8 cellular contexts compared by ENCODE assay signal in genomic region chr1:7771673-7772299, GRCh38. TPM values are rescaled to one million over a fixed set of nuclear protein-coding genes. Genes with fewer than 3 reads are reported as not detected.
DNase-seq lines count a peak whose midpoint lies in the region; ATAC-seq, FAIRE-seq and TF ChIP-seq lines count a peak whose summit lies in the region.

No MANE protein-coding gene starts in this region.

- TF ChIP-seq CTCF in AG04450 (IDR thresholded peaks at IDR 0.05; ENCODE audit: low read depth, low read length), result no peak
- no peak for TF ChIP-seq CTCF in WERI-Rb-1 (IDR thresholded peaks at IDR 0.05; ENCODE audit: low read depth, low read length)
- TF ChIP-seq CTCF in glutamatergic neuron (IDR thresholded peaks at IDR 0.05; ENCODE audit: partially characterized antibody, unreplicated experiment), result no peak

- DNase-seq in AG04450 (ENCODE audit: low read depth, low spot score) (no peak), WERI-Rb-1 (no peak), glutamatergic neuron (no peak), frontal cortex (ENCODE audit: low spot score in 2 of 2) (no peak)

- H3K4me3 ChIP-seq in AG04450 (ENCODE audit: low read depth, low read length) (peak overlapping the region; percentile 85), WERI-Rb-1 (ENCODE audit: low read depth, low read length) (peak overlapping the region; percentile 88), skin epidermis (peak overlapping the region; percentile 67 to 100 (median 88))

- peak overlapping the region; percentile 40 for H3K27ac ChIP-seq in AG04450 (ENCODE audit: low read depth, low read length)
- peak overlapping the region; percentile 68 for H3K27ac ChIP-seq in WERI-Rb-1
- H3K27ac ChIP-seq in skin epidermis, result peak overlapping the region; percentile 67 to 99 (median 92)

- H3K9me3 ChIP-seq in AG04450 (ENCODE audit: control insufficient read depth, insufficient read depth, low read length), result no peaks in the 10 kb centered on the region; the same call in 1 of the 2 replicates
- H3K9me3 ChIP-seq in WERI-Rb-1 (ENCODE audit: severe bottlenecking), result no peaks in the 10 kb centered on the region

- H3K36me3 Mint-ChIP-seq in glutamatergic neuron (ENCODE audit: unreplicated experiment), result no peaks in the 10 kb centered on the region

- POLR2A ChIA-PET in AG04450 (lab: Yijun Ruan, JAX), result interaction anchor here (0.5 kb wide), 1 partner anchor 23 kb away, joined by 3 read pairs; no protein-coding TSS in a partner anchor

- H3K27me3 Mint-ChIP-seq in glutamatergic neuron (ENCODE audit: unreplicated experiment), result peaks cover 6% of the 10 kb centered on the region

- FAIRE-seq in frontal cortex (lab: Jason Lieb, UNC), result no peak

- H3K9me3 Mint-ChIP-seq in glutamatergic neuron (ENCODE audit: unreplicated experiment), result peaks cover 2% of the 10 kb centered on the region

- H3K4me3 Mint-ChIP-seq in glutamatergic neuron (ENCODE audit: unreplicated experiment), result peak overlapping the region; percentile 93

- CTCF ChIA-PET in AG04450 (lab: Charles Lee), result interaction anchor here (0.6 to 3.8 kb wide), 3 partner anchors 19 to 169 kb away, joined by 3 to 16 read pairs (median 8); no protein-coding TSS in a partner anchor

- peaks cover 12% of the 10 kb centered on the region for H3K36me3 ChIP-seq in WERI-Rb-1

- peak; percentile 25 for ATAC-seq in GM21528 (IDR thresholded peaks at IDR 0.05; ENCODE audit: low FRiP score, unreplicated experiment)
- ATAC-seq in GM21515 (IDR thresholded peaks at IDR 0.05; ENCODE audit: unreplicated experiment), result no peak
- ATAC-seq in GM18520 (IDR thresholded peaks at IDR 0.05; ENCODE audit: unreplicated experiment), result no peak

- H3K27me3 ChIP-seq in AG04450 (ENCODE audit: control insufficient read depth, insufficient read depth, low read length) (peaks cover under 1% of the 10 kb centered on the region), WERI-Rb-1 (ENCODE audit: insufficient read depth, low read depth, severe bottlenecking) (no peaks in the 10 kb centered on the region)

- H3K4me1 Mint-ChIP-seq in glutamatergic neuron (ENCODE audit: low read depth, unreplicated experiment), result peaks cover 13% of the 10 kb centered on the region

- peak overlapping the region; percentile 80 for H3K27ac Mint-ChIP-seq in glutamatergic neuron (ENCODE audit: unreplicated experiment)

RNA-seq across cellular contexts. Expression of gene VAMP3, which starts 0.7 kb away (rescaled TPM):
- polyA plus RNA-seq in AG04450 (2011; rRNA removed), result 154 and 177 TPM in 2 replicates
- 60.8 and 78.7 TPM in 2 replicates for polyA minus RNA-seq in AG04450 (2011; rRNA and poly(A)+ RNA removed)
- total RNA-seq in glutamatergic neuron (ENCODE audit: unreplicated experiment) (21.3 TPM), frontal cortex (28.9 TPM)

RNA-seq across cellular contexts. Expression of gene PER3, which starts 12.3 kb away (rescaled TPM):
- polyA plus RNA-seq in AG04450 (2011; rRNA removed), result 8.3 and 9.1 TPM in 2 replicates
- polyA minus RNA-seq in AG04450 (2011; rRNA and poly(A)+ RNA removed), result 10.3 and 13.2 TPM in 2 replicates
- total RNA-seq in glutamatergic neuron (ENCODE audit: unreplicated experiment) (3.6 TPM), frontal cortex (3.7 TPM)

Comparison
In these comparisons a context has a peak if more than half of its experiments do, and no peak if none do; other contexts are left out.
1. H3K27ac ChIP-seq: peak in every context shown above with its lines; median percentile 92 in skin epidermis; 68 in WERI-Rb-1; 40 in AG04450.